ENCODE assay signal across 8 cellular contexts in the genomic region with DNA sequence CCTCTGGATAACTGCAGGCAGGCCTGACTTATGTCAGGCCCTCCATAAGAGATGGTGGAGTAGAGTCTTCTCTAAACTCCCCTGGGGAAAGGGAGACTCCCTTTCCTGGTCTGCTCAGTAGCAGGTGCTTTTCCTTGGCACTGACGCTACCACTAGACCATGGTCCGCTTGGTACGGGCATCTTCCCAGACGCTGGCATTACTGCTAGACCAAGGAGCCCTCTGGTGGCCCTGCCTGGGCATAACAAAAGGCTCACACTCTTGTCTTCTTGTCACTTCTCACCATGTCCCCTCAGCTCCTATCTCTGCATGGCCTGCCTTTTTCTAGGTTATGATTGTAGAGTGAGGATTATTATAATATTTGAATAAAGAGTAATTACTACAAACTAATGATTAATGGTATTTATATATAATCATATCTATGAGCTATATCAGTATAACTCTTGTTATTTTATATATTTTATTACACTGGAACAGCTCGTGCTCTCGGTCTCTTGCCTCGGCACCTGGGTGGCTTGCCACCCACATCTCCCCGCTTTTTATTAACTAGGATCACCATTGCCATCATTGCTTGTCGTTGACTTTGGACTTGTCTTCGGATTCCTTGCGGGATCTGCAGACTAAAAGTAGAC. TPM values are rescaled to one million over a fixed set of nuclear protein-coding genes. Genes with fewer than 3 reads are reported as not detected.
DNase-seq lines count a peak whose midpoint lies in the region; ATAC-seq lines count a peak whose summit lies in the region.

No MANE protein-coding gene starts in this region.

- no peak for ATAC-seq in HG02884 (IDR thresholded peaks at IDR 0.05; ENCODE audit: unreplicated experiment)

- peak; percentile 11 for DNase-seq in SIG-M5 treated with dmso at 0.1 percent for 504 hours (lab: John Stamatoyannopoulos, UW; ENCODE audit: unreplicated experiment)
- DNase-seq in SIG-M5 (lab: John Stamatoyannopoulos, UW), result no peak
- DNase-seq in NCI-H345 treated with DMSO at 0.1 percent for 48 hours (lab: John Stamatoyannopoulos, UW; ENCODE audit: unreplicated experiment), result peak; percentile 50
- peak; percentile 64 for DNase-seq in activated CD4-positive, alpha-beta T cell treated with anti-CD3 and anti-CD28 coated beads, Interleukin-2, amount 50 U/mL, for 1 hour
- peak; percentile 53 for DNase-seq in effector CD8-positive, alpha-beta T cell (lab: John Stamatoyannopoulos, UW)
- peak; percentile 78 for DNase-seq in mucosa of gallbladder (ENCODE audit: low spot score)
- peak; percentile 92 for DNase-seq in superior temporal gyrus (ENCODE audit: extremely low spot score)

RNA-seq across cellular contexts. Expression of a gene that starts 59.8 kb away (rescaled TPM):
- total RNA-seq in mucosa of gallbladder, result 16.4 TPM
